22 cellular contexts compared by ENCODE assay signal in the genomic region with DNA sequence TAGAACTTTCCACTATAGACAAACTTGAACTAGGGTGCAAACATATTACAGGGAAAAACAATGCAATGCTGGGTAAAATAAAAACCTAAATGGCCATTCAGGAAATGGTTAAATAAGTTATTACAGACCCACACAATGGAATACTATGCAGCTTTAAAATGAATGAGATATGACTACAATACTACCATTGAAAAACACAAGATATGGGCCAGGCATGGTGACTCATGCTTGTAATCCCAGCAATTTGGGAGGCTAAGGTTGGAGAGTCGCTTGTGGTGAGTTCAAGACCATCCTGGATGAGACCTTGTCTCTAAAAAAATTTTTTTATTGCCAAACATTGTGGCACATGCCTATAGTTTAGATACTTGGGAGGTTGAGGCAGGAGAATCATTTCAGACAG.
"Had no signal": no experiment of that assay in that cellular context is flagged by ENCODE, and none has a peak within 500 bp of the region (broad histone marks: within the 10 kb centered on the region; RNA-seq: fewer than 3 reads in every experiment).

No MANE protein-coding gene starts in this region.

- H3K27me3 ChIP-seq: cardiac muscle cell, esophagus muscularis mucosa, stomach, testis had no signal

- H3K4me1 ChIP-seq: esophagus muscularis mucosa, prostate gland, testis had no signal

- H3K4me3 Mint-ChIP-seq: activated CD4-positive, alpha-beta memory T cell treated with anti-CD3 and anti-CD28 coated beads for 36 hours; activated naive CD8-positive, alpha-beta T cell; activated T-helper 1 cell treated with anti-CD3 and anti-CD28 coated beads, Interleukin-12 subunit alpha, Interleukin-12 subunit beta, Interleukin-2, Interleukin-4 antibody, amounts not matched to agents 30 ng/mL and 10 ng/mL and 1 ng/mL, durations not matched to agents 14 hours and 24 hours and 36 hours; dendritic cell treated with granulocyte-macrophage colony-stimulating factor and Interleukin-4, amounts not matched to agents 40 ng/mL and 50 ng/mL, for 4 days; nephron progenitor cell; type B pancreatic cell; WTC11 had no signal

- H3K9me3 Mint-ChIP-seq: activated CD4-positive, alpha-beta memory T cell treated with anti-CD3 and anti-CD28 coated beads for 36 hours; activated T-helper 1 cell treated with anti-CD3 and anti-CD28 coated beads, Interleukin-12 subunit alpha, Interleukin-12 subunit beta, Interleukin-2, Interleukin-4 antibody, amounts not matched to agents 30 ng/mL and 10 ng/mL and 1 ng/mL, durations not matched to agents 14 hours and 24 hours and 36 hours; dendritic cell treated with granulocyte-macrophage colony-stimulating factor and Interleukin-4, amounts not matched to agents 40 ng/mL and 50 ng/mL, for 4 days; nephron progenitor cell; type B pancreatic cell; WTC11 had no signal

- ATAC-seq: right cardiac atrium, WTC11 had no signal

- H3K9me3 ChIP-seq: esophagus muscularis mucosa, lower lobe of right lung, prostate gland, stomach, testis had no signal

- H3K27ac ChIP-seq: cardiac muscle cell, esophagus muscularis mucosa, lower lobe of right lung, prostate gland, skin epidermis, stomach, testis had no signal

- H3K4me1 Mint-ChIP-seq: WTC11 had no signal

- H3K36me3 Mint-ChIP-seq: type B pancreatic cell, WTC11 had no signal

- H3K4me3 ChIP-seq: cardiac muscle cell, esophagus muscularis mucosa, lower lobe of right lung, prostate gland, skin epidermis, stomach, testis had no signal

- H3K27me3 Mint-ChIP-seq: activated CD4-positive, alpha-beta memory T cell treated with anti-CD3 and anti-CD28 coated beads for 36 hours; activated naive CD8-positive, alpha-beta T cell; dendritic cell treated with granulocyte-macrophage colony-stimulating factor and Interleukin-4, amounts not matched to agents 40 ng/mL and 50 ng/mL, for 4 days; type B pancreatic cell had no signal

- H3K27ac Mint-ChIP-seq: dendritic cell treated with granulocyte-macrophage colony-stimulating factor and Interleukin-4, amounts not matched to agents 40 ng/mL and 50 ng/mL, for 4 days; nephron progenitor cell; WTC11 had no signal

- DNase-seq: activated CD4-positive, alpha-beta memory T cell treated with anti-CD3 and anti-CD28 coated beads for 36 hours; activated CD4-positive, alpha-beta T cell treated with anti-CD3 and anti-CD28 coated beads for 4 hours; activated gamma-delta T cell treated with Interleukin-2 at 50 U/mL for 16 hours; activated T-cell treated with anti-CD3 and anti-CD28 coated beads for 4 hours; effector CD8-positive, alpha-beta T cell; glutamatergic neuron; hippocampal formation; islet precursor cell; lower lobe of right lung; nephron progenitor cell; right cardiac atrium; stomach; testis had no signal

- H3K36me3 ChIP-seq: cardiac muscle cell, lower lobe of right lung, prostate gland had no signal
